ENCODE assay signal across 1 cellular context in genomic region chr21:41616063-41616591, GRCh38.
TF ChIP-seq lines count a peak whose summit lies in the region.

No MANE protein-coding gene starts in this region.

TF ChIP-seq in SK-N-SH treated with all-trans-retinoic acid at 6 μM for 48 hours, 23 proteins besides CTCF, POLR2A, EP300 and RAD21 (continued from another document):
- TF ChIP-seq GLIS3 (CRISPR knock-in tag; IDR thresholded peaks at IDR 0.05) (no peak), SNAI2 (CRISPR knock-in tag; IDR thresholded peaks at IDR 0.05) (no peak), ZC3H10 (CRISPR knock-in tag; IDR thresholded peaks at IDR 0.05) (no peak), TCF4 (CRISPR knock-in tag; IDR thresholded peaks at IDR 0.05; ENCODE audit: borderline replicate concordance) (no peak), ZFP3 (CRISPR knock-in tag; IDR thresholded peaks at IDR 0.05) (no peak)
